In genomic region chr17:41710472-41711090, GRCh38 we compare ENCODE assay signal across 9 cellular contexts. TPM values are rescaled to one million over a fixed set of nuclear protein-coding genes. Genes with fewer than 3 reads are reported as not detected.
DNase-seq lines count a peak whose midpoint lies in the region; ATAC-seq, FAIRE-seq and TF ChIP-seq lines count a peak whose summit lies in the region.
"Had no signal": no experiment of that assay in that cellular context is flagged by ENCODE, and none has a peak within 500 bp of the region (broad histone marks: within the 10 kb centered on the region; RNA-seq: fewer than 3 reads in every experiment).

No MANE protein-coding gene starts in this region.

- no peaks in the 10 kb centered on the region for H4K20me1 ChIP-seq in osteoblast (ENCODE audit: insufficient read depth, low read length)

- FAIRE-seq in bronchial epithelial cell (lab: Jason Lieb, UNC) = no peak

- CTCF ChIA-PET in activated CD4-positive, alpha-beta T cell treated with anti-CD3 and anti-CD28 coated beads for 36 hours (lab: Charles Lee) = interaction anchor here (0.6 to 0.7 kb wide), 3 partner anchors 71 to 485 kb away, joined by 3 to 5 read pairs (median 4); no protein-coding TSS in a partner anchor

- intact Hi-C loops in activated CD4-positive, alpha-beta T cell treated with anti-CD3 and anti-CD28 coated beads for 36 hours (cut with DNase I, micrococcal nuclease) = no loop called here

- peaks cover 5% of the 10 kb centered on the region for H3K4me1 Mint-ChIP-seq in activated CD4-positive, alpha-beta T cell treated with anti-CD3 and anti-CD28 coated beads for 36 hours

- H3K36me3 ChIP-seq in bronchial epithelial cell (ENCODE audit: control insufficient read depth, insufficient read depth, low read length) (no peaks in the 10 kb centered on the region), osteoblast (ENCODE audit: insufficient read depth, low read length) (no peaks in the 10 kb centered on the region)
- H3K36me3 ChIP-seq: left lung had no signal

- peaks cover 4% of the 10 kb centered on the region for H3K27me3 Mint-ChIP-seq in activated CD4-positive, alpha-beta T cell treated with anti-CD3 and anti-CD28 coated beads for 36 hours

- H3K4me3 Mint-ChIP-seq in activated CD4-positive, alpha-beta T cell treated with anti-CD3 and anti-CD28 coated beads for 36 hours = no peak overlapping the region

- H3K36me3 Mint-ChIP-seq in activated CD4-positive, alpha-beta T cell treated with anti-CD3 and anti-CD28 coated beads for 36 hours (ENCODE audit: low read depth) = no peaks in the 10 kb centered on the region

- H3K79me2 ChIP-seq in osteoblast (ENCODE audit: insufficient read depth, low read length) = no peaks in the 10 kb centered on the region

- H3K9me3 ChIP-seq in osteoblast (ENCODE audit: low read depth, low read length) = no peaks in the 10 kb centered on the region
- H3K9me3 ChIP-seq: left lung had no signal

- H3K4me1 ChIP-seq in osteoblast (ENCODE audit: insufficient read depth, low read length) = no peaks in the 10 kb centered on the region
- H3K4me1 ChIP-seq: left lung had no signal

- no peaks in the 10 kb centered on the region for H3K9me3 Mint-ChIP-seq in activated CD4-positive, alpha-beta T cell treated with anti-CD3 and anti-CD28 coated beads for 36 hours (ENCODE audit: low read depth)

- TF ChIP-seq CTCF in bronchial epithelial cell (IDR thresholded peaks at IDR 0.05; ENCODE audit: insufficient read depth, low read length, severe bottlenecking) (no peak), osteoblast (IDR thresholded peaks at IDR 0.05; ENCODE audit: extremely low read depth, low read depth, low read length) (no peak)

- peak; percentile 62 for DNase-seq in activated CD4-positive, alpha-beta T cell treated with anti-CD3 and anti-CD28 coated beads for 36 hours
- no peak for DNase-seq in activated CD4-positive, alpha-beta T cell treated with anti-CD3 and anti-CD28 coated beads, Interleukin-2, amount 50 U/mL, for 48 hours
- DNase-seq in NCI-H146 treated with DMSO at 0.1 percent for 48 hours (lab: John Stamatoyannopoulos, UW; ENCODE audit: unreplicated experiment) (peak; percentile 40), bronchial epithelial cell (ENCODE audit: low read depth) (peak; percentile 81), osteoblast (ENCODE audit: insufficient read length, low spot score, missing footprints) (peak; percentile 92), NCI-H446 (lab: John Stamatoyannopoulos, UW) (no peak)
- DNase-seq: left lung had no signal

- POLR2A ChIA-PET in activated CD4-positive, alpha-beta T cell treated with anti-CD3 and anti-CD28 coated beads for 36 hours (lab: Charles Lee) = interaction anchor here (0.5 kb wide), 1 partner anchor 471 kb away, joined by 8 read pairs; no protein-coding TSS in a partner anchor

- no peak overlapping the region for H3K27ac ChIP-seq in osteoblast (ENCODE audit: low read depth, low read length)
- H3K27ac ChIP-seq: left lung had no signal

- H3K27me3 ChIP-seq in bronchial epithelial cell (ENCODE audit: control insufficient read depth, insufficient read depth, low read length) = no peaks in the 10 kb centered on the region
- H3K27me3 ChIP-seq in osteoblast (ENCODE audit: insufficient read depth, low read length) = peaks cover 12% of the 10 kb centered on the region

- ATAC-seq in activated CD4-positive, alpha-beta T cell treated with anti-CD3 and anti-CD28 coated beads for 36 hours = peak; percentile 74
- ATAC-seq in HG03432 (IDR thresholded peaks at IDR 0.05; ENCODE audit: unreplicated experiment) = no peak
- ATAC-seq in HG03469 (IDR thresholded peaks at IDR 0.05; ENCODE audit: unreplicated experiment) = no peak
- ATAC-seq: left lung had no signal

- no peak overlapping the region for H3K27ac Mint-ChIP-seq in activated CD4-positive, alpha-beta T cell treated with anti-CD3 and anti-CD28 coated beads for 36 hours

- H2AFZ ChIP-seq in osteoblast (ENCODE audit: low read length) = no peak overlapping the region

- H3K4me2 ChIP-seq in osteoblast (ENCODE audit: insufficient read depth, low read length) = no peak overlapping the region

- H3K4me3 ChIP-seq in bronchial epithelial cell (ENCODE audit: low read depth, low read length) = no peak overlapping the region
- H3K4me3 ChIP-seq in osteoblast (ENCODE audit: insufficient read depth, low read length) = no peak overlapping the region
- H3K4me3 ChIP-seq: left lung had no signal

RNA-seq across cellular contexts. Expression of gene GAST, which starts 1.6 kb away (rescaled TPM):
- not detected for total RNA-seq in activated CD4-positive, alpha-beta T cell treated with anti-CD3 and anti-CD28 coated beads for 36 hours
- total RNA-seq in bronchial epithelial cell (0.90 TPM in 1 of 2 replicates, not detected in the other), osteoblast (not detected in 2 replicates)
- total RNA-seq: left lung had no signal

RNA-seq across cellular contexts. Expression of gene EIF1, which starts 21.9 kb away (rescaled TPM):
- total RNA-seq in activated CD4-positive, alpha-beta T cell treated with anti-CD3 and anti-CD28 coated beads for 36 hours = 100 to 1,000 TPM; 869 to 977 TPM
- 191 and 204 TPM in 2 replicates for total RNA-seq in bronchial epithelial cell
- total RNA-seq in osteoblast = 94.5 and 101 TPM in 2 replicates

RNA-seq across cellular contexts. Expression of gene HAP1, which starts 23.9 kb away (rescaled TPM):
- total RNA-seq in activated CD4-positive, alpha-beta T cell treated with anti-CD3 and anti-CD28 coated beads for 36 hours = not detected
- total RNA-seq in bronchial epithelial cell (2.6 and 5.0 TPM in 2 replicates), osteoblast (under 0.01 TPM in 1 of 2 replicates, not detected in the other)

Comparison
In these comparisons a context has a peak if more than half of its experiments do, and no peak if none do; other contexts are left out.
1. DNase-seq: peak in activated CD4-positive, alpha-beta T cell treated with anti-CD3 and anti-CD28 coated beads for 36 hours (single experiment), NCI-H146 treated with DMSO at 0.1 percent for 48 hours (single experiment), bronchial epithelial cell (single experiment) and osteoblast (single experiment); none in activated CD4-positive, alpha-beta T cell treated with anti-CD3 and anti-CD28 coated beads, Interleukin-2, amount 50 U/mL, for 48 hours (0 of 2) and NCI-H446 (0 of 2).